1 cellular context compared by ENCODE assay signal in the genomic region with DNA sequence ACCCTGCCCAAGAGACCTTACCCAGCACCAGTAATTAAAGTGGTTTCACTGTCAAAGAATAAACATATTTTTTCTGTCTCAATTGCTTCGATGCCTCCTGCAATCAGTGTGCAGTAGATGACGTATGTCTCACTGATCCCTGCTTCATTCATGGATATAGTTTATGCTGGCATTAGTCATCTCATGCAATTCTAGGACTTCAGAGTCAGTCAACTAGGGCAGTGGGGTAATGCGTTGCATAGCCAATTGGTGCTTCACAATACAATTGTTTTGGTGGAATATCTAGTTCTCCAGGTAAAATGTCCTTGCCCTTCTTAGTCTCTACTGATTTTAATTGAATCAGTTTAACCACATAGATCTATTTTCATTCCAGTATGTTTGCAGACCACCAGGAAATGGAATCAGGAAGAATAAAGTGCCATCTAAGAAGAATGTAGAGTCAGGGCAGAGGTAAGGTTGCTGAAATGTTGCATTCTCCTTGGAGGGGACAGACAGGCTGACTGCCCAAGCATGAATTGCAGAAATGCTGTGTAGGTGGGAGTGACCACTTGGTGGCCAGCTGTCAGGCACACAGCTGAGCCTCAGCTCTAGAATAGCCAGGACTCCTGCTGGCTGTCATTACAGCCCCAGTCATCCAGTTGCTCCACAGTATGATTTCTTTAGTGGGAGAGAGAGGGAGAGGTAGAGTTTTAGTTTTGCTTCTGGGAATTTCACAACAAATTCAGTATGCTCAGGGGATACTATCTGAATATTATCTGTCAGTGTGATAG.
A peak's percentile ranks its signal among the peaks of the same experiment; 100 is the strongest.
TF ChIP-seq lines count a peak whose summit lies in the region.

No MANE protein-coding gene starts in this region.

TF ChIP-seq in H1, 55 proteins besides CTCF, POLR2A, EP300 and RAD21 (continued from another document):
- TF ChIP-seq CHD2 (IDR thresholded peaks at IDR 0.05; ENCODE audit: low read length) (no peak), JUND (IDR thresholded peaks at IDR 0.05; ENCODE audit: low read length) (no peak), SIN3A (conservative IDR thresholded peaks at IDR 0.05 in 1 of 2, IDR thresholded peaks at IDR 0.05 in 1 of 2; ENCODE audit: low read depth in 1 of 2, low read length in 2 of 2) (peak; percentile 90 to 92; a peak in 3 of 4 replicates), JUN (IDR thresholded peaks at IDR 0.05; ENCODE audit: low read depth, low read length) (no peak), SAP30 (IDR thresholded peaks at IDR 0.05; ENCODE audit: insufficient read depth, insufficient replicate concordance, low read length) (no peak), SIX5 (IDR thresholded peaks at IDR 0.05; ENCODE audit: low read depth, low read length) (no peak)
TF ChIP-seq in H1: peak in this region for 1.
